Comparison of ENCODE assay signal across 8 cellular contexts in genomic region chr10:102641398-102641797, GRCh38. TPM values are rescaled to one million over a fixed set of nuclear protein-coding genes. Genes with fewer than 3 reads are reported as not detected.
DNase-seq lines count a peak whose midpoint lies in the region; ATAC-seq, FAIRE-seq and TF ChIP-seq lines count a peak whose summit lies in the region.

No MANE protein-coding gene starts in this region.

- H3K9me3 ChIP-seq in A549 (no peaks in the 10 kb centered on the region), HUES6 (ENCODE audit: control insufficient read depth, insufficient read depth, low read depth, low read length) (no peaks in the 10 kb centered on the region), ascending aorta (no peaks in the 10 kb centered on the region), mesenchymal stem cell (ENCODE audit: control insufficient read depth, low read length) (no peaks in the 10 kb centered on the region)

- H3K4ac ChIP-seq in mesenchymal stem cell (ENCODE audit: low read depth in 1 of 2, low read length in 2 of 2): no peak overlapping the region

- H3K4me2 ChIP-seq in A549 (peak overlapping the region; percentile 90), mesenchymal stem cell (ENCODE audit: low read length, poor library complexity, severe bottlenecking) (peak overlapping the region; percentile 86)

- peaks cover under 1% of the 10 kb centered on the region; the same call in 1 of the 3 replicates for H3K4me1 ChIP-seq in A549
- peaks cover 2% of the 10 kb centered on the region for H3K4me1 ChIP-seq in HUES6 (ENCODE audit: control insufficient read depth, insufficient read depth, low read length)
- peaks cover 0 to 4% of the 10 kb centered on the region in 2 donors for H3K4me1 ChIP-seq in ascending aorta
- H3K4me1 ChIP-seq in mesenchymal stem cell (ENCODE audit: control insufficient read depth, insufficient read depth, low read depth, low read length): no peaks in the 10 kb centered on the region

- intact Hi-C loops in ascending aorta (cut with DNase I): loop anchor here (10.0 kb wide), 2 partner anchors 143 to 1637 kb away; no protein-coding TSS in a partner anchor

- H3K23ac ChIP-seq in mesenchymal stem cell (ENCODE audit: low read length in 2 of 2): no peak overlapping the region

- TF ChIP-seq RAD21 in A549 (conservative IDR thresholded peaks at IDR 0.05 in 1 of 2, IDR thresholded peaks at IDR 0.05 in 1 of 2): no peak

- H4K91ac ChIP-seq in mesenchymal stem cell (ENCODE audit: low read length): no peak overlapping the region

- no peak overlapping the region for H2BK12ac ChIP-seq in mesenchymal stem cell (ENCODE audit: low read length in 2 of 2)

- H2AFZ ChIP-seq in mesenchymal stem cell (ENCODE audit: low read depth, low read length): no peak overlapping the region

- H3K27me3 ChIP-seq in HUES6 (ENCODE audit: control insufficient read depth, insufficient read depth, low read length) (no peaks in the 10 kb centered on the region), ascending aorta (no peaks in the 10 kb centered on the region), mesenchymal stem cell (ENCODE audit: control insufficient read depth in 1 of 2, insufficient read depth in 1 of 2, low read length in 2 of 2) (no peaks in the 10 kb centered on the region)

- CTCF ChIA-PET in A549 (lab: Yijun Ruan, JAX): interaction anchor here (1.2 to 1.5 kb wide), 2 partner anchors 9 to 72 kb away, joined by 3 to 4 read pairs; partner anchors contain the start of gene ARL3

- H2BK15ac ChIP-seq in mesenchymal stem cell (ENCODE audit: low read depth, poor library complexity, severe bottlenecking): peak overlapping the region; percentile 48

- FAIRE-seq in A549 (lab: Jason Lieb, UNC): no peak

- no peak overlapping the region for H3K14ac ChIP-seq in mesenchymal stem cell (ENCODE audit: low read length in 2 of 2)

- POLR2A ChIA-PET in A549 (lab: Yijun Ruan, JAX): interaction anchor here (0.7 to 2.4 kb wide), 10 partner anchors 10 to 502 kb away, joined by 3 to 13 read pairs (median 4); partner anchors contain the start of genes ARL3 and SFXN2

- peak overlapping the region; percentile 19 for H2BK120ac ChIP-seq in mesenchymal stem cell (ENCODE audit: low read depth, low read length)

- H3K36me3 ChIP-seq in HUES6 (ENCODE audit: control insufficient read depth, insufficient read depth, low read length): no peaks in the 10 kb centered on the region
- no peaks in the 10 kb centered on the region for H3K36me3 ChIP-seq in ascending aorta
- peaks cover 6 to 12% of the 10 kb centered on the region in 2 experiments for H3K36me3 ChIP-seq in mesenchymal stem cell (ENCODE audit: control insufficient read depth in 1 of 2, insufficient read depth in 2 of 2, low read depth in 1 of 2, low read length in 2 of 2)

- no peak for TF ChIP-seq CTCF in A549 (IDR thresholded peaks at IDR 0.05)
- no peak for TF ChIP-seq CTCF in ascending aorta (IDR thresholded peaks at IDR 0.05)

- no peak for DNase-seq in A549 (ENCODE audit: low read depth in 1 of 2, low spot score in 1 of 2)
- DNase-seq in ascending aorta (ENCODE audit: low spot score in 2 of 2): no peak
- DNase-seq in mesenchymal stem cell: no peak
- DNase-seq in NCI-H2081 treated with DMSO at 0.1 percent for 48 hours (lab: John Stamatoyannopoulos, UW): no peak
- no peak for DNase-seq in middle frontal gyrus (ENCODE audit: extremely low spot score, low spot score)
- no peak for DNase-seq in SHP77 treated with DMSO at 0.1 percent for 48 hours (lab: John Stamatoyannopoulos, UW)

- no peak overlapping the region for H3K9ac ChIP-seq in HUES6 (ENCODE audit: low read length)
- peak overlapping the region; percentile 94 for H3K9ac ChIP-seq in mesenchymal stem cell (ENCODE audit: low read length)

- no peak overlapping the region for H2BK5ac ChIP-seq in mesenchymal stem cell (ENCODE audit: low read depth, low read length, poor library complexity, severe bottlenecking)

- peak overlapping the region; percentile 91 for H2AK5ac ChIP-seq in mesenchymal stem cell (ENCODE audit: low read length, severe bottlenecking)

- no peak for TF ChIP-seq EP300 in A549 (IDR thresholded peaks at IDR 0.05)

- no peak overlapping the region for H3K18ac ChIP-seq in mesenchymal stem cell (ENCODE audit: low read depth in 1 of 2, low read length in 2 of 2)

- no peak for TF ChIP-seq POLR2A in A549 (IDR thresholded peaks at IDR 0.05; ENCODE audit: low read length)

- H4K8ac ChIP-seq in mesenchymal stem cell (ENCODE audit: low read length): peak overlapping the region; percentile 60

- 18% methylated on average over 7 of the region's 7 CpGs for WGBS in A549 (ENCODE audit: missing lambda C conversion rate)
- 53% methylated on average over 6 of the region's 7 CpGs for WGBS in mesenchymal stem cell

- no peak for ATAC-seq in A549
- ATAC-seq in GM18502 (IDR thresholded peaks at IDR 0.05; ENCODE audit: poor library complexity, unreplicated experiment): no peak

- H3K27ac ChIP-seq in A549 (peak overlapping the region; percentile 60 to 98), HUES6 (ENCODE audit: low read depth, low read length) (no peak overlapping the region), ascending aorta (peak overlapping the region; percentile 98), mesenchymal stem cell (ENCODE audit: low read length, poor library complexity, severe bottlenecking) (peak overlapping the region; percentile 94)

- no peaks in the 10 kb centered on the region for H3K79me1 ChIP-seq in mesenchymal stem cell (replicated peaks; ENCODE audit: low read length, poor library complexity, severe bottlenecking)

- H3K4me3 ChIP-seq in A549: peak overlapping the region; percentile 94
- peak overlapping the region; percentile 56 for H3K4me3 ChIP-seq in HUES6 (ENCODE audit: low read depth, low read length)
- peak overlapping the region; percentile 97 for H3K4me3 ChIP-seq in ascending aorta
- H3K4me3 ChIP-seq in mesenchymal stem cell (ENCODE audit: insufficient read depth in 1 of 2, low read depth in 1 of 2, low read length in 2 of 2): peak overlapping the region in 1 of 2 experiments; percentile 93

TF ChIP-seq in A549, 52 proteins besides CTCF, POLR2A, EP300 and RAD21:
- no peak for TF ChIP-seq HOXA7 (CRISPR knock-in tag; IDR thresholded peaks at IDR 0.05)
- no peak for TF ChIP-seq JUN (IDR thresholded peaks at IDR 0.05)
- TF ChIP-seq ESRRA (IDR thresholded peaks at IDR 0.05; ENCODE audit: borderline replicate concordance, low read length): no peak
- TF ChIP-seq HOXB5 (CRISPR knock-in tag; IDR thresholded peaks at IDR 0.05): no peak
- no peak for TF ChIP-seq SREBF2 (IDR thresholded peaks at IDR 0.05)
- no peak for TF ChIP-seq RARB (CRISPR knock-in tag; IDR thresholded peaks at IDR 0.05)
- TF ChIP-seq REST (IDR thresholded peaks at IDR 0.05): no peak
- TF ChIP-seq MAFK (IDR thresholded peaks at IDR 0.05; ENCODE audit: partially characterized antibody): no peak
- no peak for TF ChIP-seq MAX (IDR thresholded peaks at IDR 0.05)
- no peak for TF ChIP-seq ELK1 (IDR thresholded peaks at IDR 0.05; ENCODE audit: low read depth, low read length)
- no peak for TF ChIP-seq NFE2L2 (conservative IDR thresholded peaks at IDR 0.05; ENCODE audit: low read length)

RNA-seq across cellular contexts. Expression of gene TRIM8, which starts 2.9 kb away (rescaled TPM):
- 26.6 and 32.5 TPM in 2 replicates for polyA plus RNA-seq in A549 (2011; rRNA removed)
- polyA plus RNA-seq in A549 (2012; cell fraction: cytosol; rRNA removed): 40.1 and 46.5 TPM in 2 replicates
- 35.8 and 42.5 TPM in 2 replicates for polyA plus RNA-seq in A549 (2012; cell fraction: nucleus; rRNA removed)
- polyA plus RNA-seq in A549 (2017; fragmentation: RNase III; extraction: RNeasy Plus Mini Kit Qiagen cat#74134 plus additional on column Dnase treatment): 21.1 to 22.8 TPM (median 21.2 TPM) in 3 replicates
- 15.5 and 25.4 TPM in 2 replicates for polyA minus RNA-seq in A549 (2011; rRNA and poly(A)+ RNA removed)
- 216 TPM for total RNA-seq in ascending aorta
- polyA plus RNA-seq in mesenchymal stem cell (2013, experiment 1 of 2): 113 TPM
- 115 TPM for polyA plus RNA-seq in mesenchymal stem cell (2013, experiment 2 of 2)
